ENCODE assay signal across 8 cellular contexts in genomic region chr12:121839993-121840761, GRCh38. TPM values are rescaled to one million over a fixed set of nuclear protein-coding genes. Genes with fewer than 3 reads are reported as not detected.
DNase-seq lines count a peak whose midpoint lies in the region; ATAC-seq and TF ChIP-seq lines count a peak whose summit lies in the region.

No MANE protein-coding gene starts in this region.

- H3K4me1 ChIP-seq in ACC112 (ENCODE audit: control insufficient read depth, insufficient read depth, low read length, unreplicated experiment) (no peaks in the 10 kb centered on the region), HUES64 (ENCODE audit: insufficient read depth, low read length) (no peaks in the 10 kb centered on the region), muscle layer of colon (ENCODE audit: insufficient read depth, low read length) (peaks cover 5% of the 10 kb centered on the region)

- peaks cover 4% of the 10 kb centered on the region for H3K27me3 Mint-ChIP-seq in brain

- H3K4me3 Mint-ChIP-seq in brain, result peak overlapping the region; percentile 89 to 98 (median 97)

- H3K27ac Mint-ChIP-seq in brain, result peak overlapping the region; percentile 32 to 95 (median 90)

- 76% methylated on average over 24 of the region's 24 CpGs for WGBS in HUES64

- H3K36me3 ChIP-seq in ACC112 (ENCODE audit: insufficient read depth, low read length) (no peaks in the 10 kb centered on the region), HUES64 (ENCODE audit: insufficient read depth, low read length) (no peaks in the 10 kb centered on the region), muscle layer of colon (ENCODE audit: insufficient read depth, low read length) (no peaks in the 10 kb centered on the region)

- H3K9me3 Mint-ChIP-seq in brain, result peaks cover 0 to 9% (median 2%) of the 10 kb centered on the region in 5 experiments

- TF ChIP-seq CTCF in brain (conservative IDR thresholded peaks at IDR 0.05) (no peak), GM13976 (IDR thresholded peaks at IDR 0.05; ENCODE audit: borderline replicate concordance, control extremely low read depth, extremely low read depth, insufficient read depth, missing control alignments) (no peak)

- in situ Hi-C loops in GM13976 (cut with MboI; ENCODE audit: low sequenced_read_pairs, unreplicated experiment), result no loop called here

- H3K9ac ChIP-seq in HUES64 (ENCODE audit: low read depth, low read length) (peak overlapping the region; percentile 74), muscle layer of colon (ENCODE audit: low read length) (peak overlapping the region; percentile 36)

- peak overlapping the region; percentile 66 for H2AFZ ChIP-seq in ACC112 (ENCODE audit: low read length, unreplicated experiment)

- no peaks in the 10 kb centered on the region for H3K9me3 ChIP-seq in HUES64 (ENCODE audit: insufficient read depth, low read depth, low read length)
- H3K9me3 ChIP-seq in muscle layer of colon (ENCODE audit: low read length), result no peaks in the 10 kb centered on the region

- H3K4me3 ChIP-seq in ACC112 (ENCODE audit: low read depth, low read length) (peak overlapping the region; percentile 85), HUES64 (ENCODE audit: low read length) (peak overlapping the region; percentile 67), muscle layer of colon (ENCODE audit: low read depth in 1 of 2, low read length in 2 of 2) (peak overlapping the region; percentile 64 to 92)

- DNase-seq in sciatic nerve (ENCODE audit: low spot score), result no peak
- DNase-seq in GM13976 (ENCODE audit: low spot score), result no peak

- intact Hi-C loops in sciatic nerve (cut with DNase I), result no loop called here

- no peak for ATAC-seq in GM21526 (IDR thresholded peaks at IDR 0.05; ENCODE audit: low FRiP score, unreplicated experiment)
- no peak for ATAC-seq in sciatic nerve
- no peak for ATAC-seq in GM21825 (IDR thresholded peaks at IDR 0.05; ENCODE audit: unreplicated experiment)

- no peaks in the 10 kb centered on the region for H3K79me2 ChIP-seq in ACC112 (ENCODE audit: control insufficient read depth, insufficient read depth, low read length, unreplicated experiment)

- H3K36me3 Mint-ChIP-seq in brain, result no peaks in the 10 kb centered on the region

- H3K27me3 ChIP-seq in ACC112 (ENCODE audit: insufficient read depth, low read length), result no peaks in the 10 kb centered on the region
- H3K27me3 ChIP-seq in HUES64 (ENCODE audit: insufficient read depth, low read length), result no peaks in the 10 kb centered on the region
- H3K27me3 ChIP-seq in muscle layer of colon (ENCODE audit: control insufficient read depth in 1 of 2, insufficient read depth in 2 of 2, low read length in 2 of 2), result no peaks in the 10 kb centered on the region

- no peak overlapping the region for H3K27ac ChIP-seq in ACC112 (ENCODE audit: low read depth, low read length)
- peak overlapping the region; percentile 22; the same call in 1 of the 2 replicates for H3K27ac ChIP-seq in HUES64 (ENCODE audit: low read depth, low read length)
- peak overlapping the region; percentile 72 for H3K27ac ChIP-seq in muscle layer of colon (ENCODE audit: low read depth, low read length)

- H3K4me1 Mint-ChIP-seq in brain, result peaks cover 23% of the 10 kb centered on the region

RNA-seq across cellular contexts. Expression of gene HPD, which starts 18.5 kb away (rescaled TPM):
- 0.15 TPM for polyA plus RNA-seq in HUES64 (2013, experiment 1 of 2)
- polyA plus RNA-seq in HUES64 (2013, experiment 2 of 2), result 0.32 TPM
- polyA plus RNA-seq in brain (ENCODE audit: insufficient read depth, low read depth, low replicate concordance), result 0.31 TPM
- total RNA-seq in sciatic nerve, result 0.40 TPM

RNA-seq across cellular contexts. Expression of gene SETD1B, which starts 36.4 kb away (rescaled TPM):
- 8.4 TPM for polyA plus RNA-seq in HUES64 (2013, experiment 1 of 2)
- 8.3 TPM for polyA plus RNA-seq in HUES64 (2013, experiment 2 of 2)
- 7.1 TPM for polyA plus RNA-seq in brain (ENCODE audit: insufficient read depth, low read depth, low replicate concordance)
- total RNA-seq in sciatic nerve, result 26.3 TPM

RNA-seq across cellular contexts. Expression of gene RHOF, which starts 46.7 kb away (rescaled TPM):
- polyA plus RNA-seq in HUES64 (2013, experiment 1 of 2), result 15.1 TPM
- 15.5 TPM for polyA plus RNA-seq in HUES64 (2013, experiment 2 of 2)
- 8.9 TPM for polyA plus RNA-seq in brain (ENCODE audit: insufficient read depth, low read depth, low replicate concordance)
- 12.1 TPM for total RNA-seq in sciatic nerve

RNA-seq across cellular contexts. Expression of gene PSMD9, which starts 48.4 kb away (rescaled TPM):
- 38.6 TPM for polyA plus RNA-seq in HUES64 (2013, experiment 1 of 2)
- 40.9 TPM for polyA plus RNA-seq in HUES64 (2013, experiment 2 of 2)
- 65.0 TPM for polyA plus RNA-seq in brain (ENCODE audit: insufficient read depth, low read depth, low replicate concordance)
- total RNA-seq in sciatic nerve, result 34.3 TPM
